ENCODE assay signal across 9 cellular contexts in genomic region chr7:24907311-24907886, GRCh38.
DNase-seq lines count a peak whose midpoint lies in the region; ATAC-seq and TF ChIP-seq lines count a peak whose summit lies in the region.
"Had no signal": no experiment of that assay in that cellular context is flagged by ENCODE, and none has a peak within 500 bp of the region (broad histone marks: within the 10 kb centered on the region; RNA-seq: fewer than 3 reads in every experiment).

No MANE protein-coding gene starts in this region.

- peak overlapping the region; percentile 50 for H2AK5ac ChIP-seq in mesendoderm (ENCODE audit: low read length)

- H3K27ac ChIP-seq in mesendoderm (ENCODE audit: low read depth, low read length) (no peak overlapping the region), left lung (no peak overlapping the region)
- H3K27ac ChIP-seq: BLaER1 had no signal

- intact Hi-C loops in left lung (cut with DNase I): no loop called here

- H3K27me3 ChIP-seq in mesendoderm (ENCODE audit: insufficient read depth, low read length, poor library complexity) (no peaks in the 10 kb centered on the region), left lung (no peaks in the 10 kb centered on the region)
- H3K27me3 ChIP-seq: BLaER1 had no signal

- no peaks in the 10 kb centered on the region for H3K27me3 Mint-ChIP-seq in activated CD8-positive, alpha-beta memory T cell treated with anti-CD3 and anti-CD28 coated beads, Interleukin-2, amount 10 ng/mL, durations not matched to agents 7 days and 5 days
- H3K27me3 Mint-ChIP-seq in activated CD4-positive, alpha-beta T cell treated with anti-CD3 and anti-CD28 coated beads, Interleukin-2, amount 10 ng/mL, durations not matched to agents 7 days and 5 days: no peaks in the 10 kb centered on the region

- POLR2A ChIA-PET in activated CD4-positive, alpha-beta T cell treated with anti-CD3 and anti-CD28 coated beads, Interleukin-2, amount 10 ng/mL, durations not matched to agents 7 days and 5 days (lab: Charles Lee): no interaction called here

- DNase-seq in activated CD8-positive, alpha-beta memory T cell treated with anti-CD3 and anti-CD28 coated beads, Interleukin-2, amount 10 ng/mL, durations not matched to agents 7 days and 5 days: peak; percentile 69
- DNase-seq in activated CD8-positive, alpha-beta memory T cell treated with anti-CD3 and anti-CD28 coated beads, Interleukin-2, amount 50 U/mL, for 4 hours: no peak
- DNase-seq in activated CD4-positive, alpha-beta T cell treated with anti-CD3 and anti-CD28 coated beads, Interleukin-2, amount 10 ng/mL, durations not matched to agents 7 days and 5 days: peak; percentile 46
- DNase-seq in mesendoderm: no peak
- no peak for DNase-seq in OCI-M1 (lab: John Stamatoyannopoulos, UW)
- DNase-seq in left lung: no peak

- CTCF ChIA-PET in activated CD8-positive, alpha-beta memory T cell treated with anti-CD3 and anti-CD28 coated beads, Interleukin-2, amount 10 ng/mL, durations not matched to agents 7 days and 5 days (lab: Charles Lee): interaction anchor here (1.3 to 7.6 kb wide), 2 partner anchors 72 to 88 kb away, joined by 3 to 69 read pairs; partner anchors contain the start of gene OSBPL3
- CTCF ChIA-PET in activated CD4-positive, alpha-beta T cell treated with anti-CD3 and anti-CD28 coated beads, Interleukin-2, amount 10 ng/mL, durations not matched to agents 7 days and 5 days (lab: Charles Lee): interaction anchor here (1.3 kb wide), 1 partner anchor 10 kb away, joined by 4 read pairs; no protein-coding TSS in a partner anchor

- H2BK120ac ChIP-seq in mesendoderm (ENCODE audit: low read depth, low read length): no peak overlapping the region

- H3K9ac ChIP-seq in mesendoderm (ENCODE audit: low read length): no peak overlapping the region
- H3K9ac ChIP-seq: BLaER1 had no signal

- H3K4me3 Mint-ChIP-seq in activated CD8-positive, alpha-beta memory T cell treated with anti-CD3 and anti-CD28 coated beads, Interleukin-2, amount 10 ng/mL, durations not matched to agents 7 days and 5 days: no peak overlapping the region
- H3K4me3 Mint-ChIP-seq in activated CD4-positive, alpha-beta T cell treated with anti-CD3 and anti-CD28 coated beads, Interleukin-2, amount 10 ng/mL, durations not matched to agents 7 days and 5 days: no peak overlapping the region

- no peak overlapping the region for H3K4ac ChIP-seq in mesendoderm (ENCODE audit: low read depth, low read length)

- H3K36me3 ChIP-seq in mesendoderm (ENCODE audit: control insufficient read depth, insufficient read depth, low read length): no peaks in the 10 kb centered on the region
- no peaks in the 10 kb centered on the region for H3K36me3 ChIP-seq in left lung

- no peaks in the 10 kb centered on the region for H3K79me2 ChIP-seq in mesendoderm (ENCODE audit: control insufficient read depth, insufficient read depth, low read length)

- H3K36me3 Mint-ChIP-seq in activated CD8-positive, alpha-beta memory T cell treated with anti-CD3 and anti-CD28 coated beads, Interleukin-2, amount 10 ng/mL, durations not matched to agents 7 days and 5 days: peaks cover 24% of the 10 kb centered on the region
- peaks cover 26% of the 10 kb centered on the region for H3K36me3 Mint-ChIP-seq in activated CD4-positive, alpha-beta T cell treated with anti-CD3 and anti-CD28 coated beads, Interleukin-2, amount 10 ng/mL, durations not matched to agents 7 days and 5 days (ENCODE audit: low read depth)

- H3K4me3 ChIP-seq in mesendoderm (ENCODE audit: low read length): no peak overlapping the region
- H3K4me3 ChIP-seq in left lung: no peak overlapping the region
- H3K4me3 ChIP-seq: BLaER1 had no signal

- WGBS in mesendoderm (ENCODE audit: extremely low coverage, insufficient coverage, low lambda C conversion rate): no CpG with 5 or more reads among the region's 7 CpGs

- no peak overlapping the region for H2BK15ac ChIP-seq in mesendoderm (replicated peaks; ENCODE audit: low read depth)

- no peak overlapping the region for H3K56ac ChIP-seq in mesendoderm (ENCODE audit: low read length)

- no peak for TF ChIP-seq CTCF in left lung (IDR thresholded peaks at IDR 0.05)

- H3K4me2 ChIP-seq in mesendoderm (ENCODE audit: low read length): no peak overlapping the region
- H3K4me2 ChIP-seq: BLaER1 had no signal

- H3K79me1 ChIP-seq in mesendoderm (ENCODE audit: low read length): peaks cover 2% of the 10 kb centered on the region

- H3K23ac ChIP-seq in mesendoderm (ENCODE audit: low read length): peak overlapping the region; percentile 15

- H3K27ac Mint-ChIP-seq in activated CD8-positive, alpha-beta memory T cell treated with anti-CD3 and anti-CD28 coated beads, Interleukin-2, amount 10 ng/mL, durations not matched to agents 7 days and 5 days: no peak overlapping the region
- H3K27ac Mint-ChIP-seq in activated CD4-positive, alpha-beta T cell treated with anti-CD3 and anti-CD28 coated beads, Interleukin-2, amount 10 ng/mL, durations not matched to agents 7 days and 5 days: no peak overlapping the region

- no peak overlapping the region for H4K8ac ChIP-seq in mesendoderm (ENCODE audit: low read depth, low read length)

- H4K5ac ChIP-seq in mesendoderm (ENCODE audit: low read length): no peak overlapping the region

- H3K4me1 ChIP-seq in mesendoderm (ENCODE audit: control insufficient read depth, low read depth, low read length) (peaks cover 6% of the 10 kb centered on the region), left lung (peaks cover 0 to 14% of the 10 kb centered on the region in 2 donors)

- no peak overlapping the region for H3K18ac ChIP-seq in mesendoderm (ENCODE audit: low read length)

- no peaks in the 10 kb centered on the region for H3K9me3 ChIP-seq in left lung

- H2BK5ac ChIP-seq in mesendoderm (ENCODE audit: low read length): no peak overlapping the region

- peak; percentile 73 for ATAC-seq in activated CD8-positive, alpha-beta memory T cell treated with anti-CD3 and anti-CD28 coated beads, Interleukin-2, amount 10 ng/mL, durations not matched to agents 7 days and 5 days
- ATAC-seq in HG03064 (IDR thresholded peaks at IDR 0.05; ENCODE audit: low read depth, unreplicated experiment): peak; percentile 64
- ATAC-seq in left lung: no peak
- no peak for ATAC-seq in HG02840 (IDR thresholded peaks at IDR 0.05; ENCODE audit: low FRiP score, unreplicated experiment)

- H3K4me1 Mint-ChIP-seq in activated CD8-positive, alpha-beta memory T cell treated with anti-CD3 and anti-CD28 coated beads, Interleukin-2, amount 10 ng/mL, durations not matched to agents 7 days and 5 days: peaks cover 42% of the 10 kb centered on the region
- H3K4me1 Mint-ChIP-seq in activated CD4-positive, alpha-beta T cell treated with anti-CD3 and anti-CD28 coated beads, Interleukin-2, amount 10 ng/mL, durations not matched to agents 7 days and 5 days: peaks cover 45% of the 10 kb centered on the region

- no peaks in the 10 kb centered on the region for H3K9me3 Mint-ChIP-seq in activated CD8-positive, alpha-beta memory T cell treated with anti-CD3 and anti-CD28 coated beads, Interleukin-2, amount 10 ng/mL, durations not matched to agents 7 days and 5 days (ENCODE audit: low read depth)
- H3K9me3 Mint-ChIP-seq in activated CD4-positive, alpha-beta T cell treated with anti-CD3 and anti-CD28 coated beads, Interleukin-2, amount 10 ng/mL, durations not matched to agents 7 days and 5 days: no peaks in the 10 kb centered on the region

Comparison
In these comparisons a context has a peak if more than half of its experiments do, and no peak if none do; other contexts are left out.
1. DNase-seq: peak in activated CD8-positive, alpha-beta memory T cell treated with anti-CD3 and anti-CD28 coated beads, Interleukin-2, amount 10 ng/mL, durations not matched to agents 7 days and 5 days (single experiment) and activated CD4-positive, alpha-beta T cell treated with anti-CD3 and anti-CD28 coated beads, Interleukin-2, amount 10 ng/mL, durations not matched to agents 7 days and 5 days (single experiment); none in activated CD8-positive, alpha-beta memory T cell treated with anti-CD3 and anti-CD28 coated beads, Interleukin-2, amount 50 U/mL, for 4 hours (single experiment), mesendoderm (single experiment), OCI-M1 (single experiment) and left lung (0 of 2).
2. ATAC-seq: peak in activated CD8-positive, alpha-beta memory T cell treated with anti-CD3 and anti-CD28 coated beads, Interleukin-2, amount 10 ng/mL, durations not matched to agents 7 days and 5 days (single experiment) and HG03064 (single experiment); none in left lung (single experiment) and HG02840 (single experiment).